30 cellular contexts compared by ENCODE assay signal in the genomic region with DNA sequence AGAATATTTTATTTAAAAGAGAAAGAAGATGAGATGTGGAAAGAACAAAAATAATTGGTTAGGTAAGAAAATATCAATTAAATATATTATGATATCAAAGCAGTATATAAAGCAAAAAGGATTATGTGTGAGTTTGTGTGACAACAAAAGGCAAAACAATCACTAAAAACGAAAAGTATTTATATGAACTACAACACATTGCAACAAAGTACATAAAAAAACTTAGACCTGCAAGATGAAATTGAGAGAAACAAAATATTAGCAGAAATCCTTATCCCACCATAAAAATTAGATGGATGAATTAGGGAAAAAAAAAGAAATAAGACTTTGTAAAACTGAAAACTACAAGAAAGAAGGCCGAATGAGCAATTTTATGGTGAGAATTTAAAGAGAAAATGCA.
"Had no signal": no experiment of that assay in that cellular context is flagged by ENCODE, and none has a peak within 500 bp of the region (broad histone marks: within the 10 kb centered on the region; RNA-seq: fewer than 3 reads in every experiment).

No MANE protein-coding gene starts in this region.

- ATAC-seq: natural killer cell; psoas muscle; right cardiac atrium; sciatic nerve; stimulated activated memory B cell treated with anti-CD40 and anti-IgM and Interleukin-4, amounts not matched to agents 10 μg/mL and 1 μg/mL and 100 μg/mL, for 72 hours; stimulated activated naive CD8-positive, alpha-beta T cell treated with anti-CD3 and anti-CD28 coated beads, Interleukin-15, amount 100 ng/mL, for 72 hours; stimulated activated naive CD8-positive, alpha-beta T cell treated with anti-CD3 and anti-CD28 coated beads, Interleukin-15, Interleukin-2, amounts not matched to agents 100 U/mL and 50 U/mL, for 24 hours had no signal

- H3K9ac ChIP-seq: neural progenitor cell, parathyroid adenoma had no signal

- H3K79me2 ChIP-seq: parathyroid adenoma had no signal

- DNase-seq: natural killer cell; occipital lobe; ovary; posterior cingulate gyrus; psoas muscle; right cardiac atrium; spleen; stimulated activated CD4-positive, alpha-beta T cell treated with anti-CD3 and anti-CD28 coated beads, Interleukin-12 subunit alpha, Interleukin-12 subunit beta, amount 100 ng/mL, for 4 hours; stimulated activated CD4-positive, alpha-beta T cell treated with anti-CD3 and anti-CD28 coated beads, Interleukin-1b, Interleukin-23, amount 100 ng/mL, for 48 hours; stimulated activated CD4-positive, alpha-beta T cell treated with anti-CD3 and anti-CD28 coated beads, Interleukin-4, amount 100 ng/mL, for 1 hour; stimulated activated CD4-positive, alpha-beta T cell treated with anti-CD3 and anti-CD28 coated beads, Interleukin-4, amount 100 ng/mL, for 4 hours; stimulated activated CD8-positive, alpha-beta memory T cell treated with anti-CD3 and anti-CD28 coated beads, Interleukin-4, amount 100 ng/mL, for 48 hours; stimulated activated naive CD4-positive, alpha-beta T cell; stimulated activated naive CD8-positive, alpha-beta T cell treated with anti-CD3 and anti-CD28 coated beads, Interleukin-15, amount 100 ng/mL, for 72 hours; stimulated activated naive CD8-positive, alpha-beta T cell treated with anti-CD3 and anti-CD28 coated beads, Interleukin-15, Interleukin-2, amounts not matched to agents 100 U/mL and 50 U/mL, for 24 hours; substantia nigra; thyroid gland; trophoblast cell; upper lobe of left lung had no signal

- H3K4me1 ChIP-seq: neural progenitor cell, parathyroid adenoma, psoas muscle, spleen, suprapubic skin, thyroid gland, tibial nerve, upper lobe of left lung, vagina had no signal

- H3K4me2 ChIP-seq: neural progenitor cell, smooth muscle cell had no signal

- H3K9me3 ChIP-seq: ovary, psoas muscle, spleen, suprapubic skin, thoracic aorta, thyroid gland, tibial nerve, upper lobe of left lung, vagina had no signal

- H2AFZ ChIP-seq: neural progenitor cell, parathyroid adenoma had no signal

- FAIRE-seq: urothelium cell line had no signal

- H3K4me3 ChIP-seq: neural progenitor cell, ovary, psoas muscle, skin epidermis, smooth muscle cell, spleen, suprapubic skin, thoracic aorta, thyroid gland, tibial nerve, upper lobe of left lung, vagina had no signal

- H3K27ac ChIP-seq: neural progenitor cell, ovary, parathyroid adenoma, psoas muscle, skin epidermis, spleen, suprapubic skin, thoracic aorta, thyroid gland, tibial nerve, upper lobe of left lung, vagina had no signal

- H3K36me3 ChIP-seq: neural progenitor cell, ovary, spleen, suprapubic skin, thoracic aorta, thyroid gland, tibial nerve, upper lobe of left lung, vagina had no signal

- H3K27me3 ChIP-seq: neural progenitor cell, ovary, vagina had no signal
